In genomic region chr14:103529383-103530365, GRCh38 we compare ENCODE assay signal across 8 cellular contexts. TPM values are rescaled to one million over a fixed set of nuclear protein-coding genes. Genes with fewer than 3 reads are reported as not detected.
DNase-seq lines count a peak whose midpoint lies in the region; ATAC-seq, FAIRE-seq and TF ChIP-seq lines count a peak whose summit lies in the region.

No MANE protein-coding gene starts in this region.

- CTCF ChIA-PET in activated CD4-positive, alpha-beta T cell treated with anti-CD3 and anti-CD28 coated beads for 36 hours (lab: Charles Lee): interaction anchor here (1.3 to 2.6 kb wide), 4 partner anchors 9 to 32 kb away, joined by 3 to 10 read pairs (median 6); partner anchors contain the start of gene BAG5

- H3K27me3 ChIP-seq in testis: no peaks in the 10 kb centered on the region

- H3K4me3 ChIP-seq in kidney (ENCODE audit: low read length in 2 of 2) (peak overlapping the region; percentile 55 to 91), testis (peak overlapping the region; percentile 80 to 88)

- TF ChIP-seq POLR2A in testis (IDR thresholded peaks at IDR 0.05): no peak

- no peaks in the 10 kb centered on the region for H3K36me3 ChIP-seq in kidney (ENCODE audit: control insufficient read depth in 1 of 2, insufficient read depth in 2 of 2, low read length in 2 of 2)
- H3K36me3 ChIP-seq in testis (ENCODE audit: low read depth, missing control alignments): no peaks in the 10 kb centered on the region

- peak overlapping the region; percentile 15 to 69 for H3K9ac ChIP-seq in kidney (ENCODE audit: low read length in 2 of 2)

- WGBS in testis, 2 donors: 39 to 41% methylated on average over 9 to 42 of the region's 42 CpGs

- H3K9me3 Mint-ChIP-seq in activated CD4-positive, alpha-beta T cell treated with anti-CD3 and anti-CD28 coated beads for 36 hours (ENCODE audit: low read depth): no peaks in the 10 kb centered on the region
- no peaks in the 10 kb centered on the region for H3K9me3 Mint-ChIP-seq in activated naive CD8-positive, alpha-beta T cell (ENCODE audit: low read depth)

- FAIRE-seq in kidney (lab: Jason Lieb, UNC): no peak

- no peaks in the 10 kb centered on the region for H3K9me3 ChIP-seq in kidney (ENCODE audit: control insufficient read depth in 1 of 2, low read length in 2 of 2)
- H3K9me3 ChIP-seq in testis: no peaks in the 10 kb centered on the region

- H3K27ac ChIP-seq in kidney (ENCODE audit: low read depth in 2 of 2, low read length in 2 of 2): peak overlapping the region; percentile 74 to 95
- peak overlapping the region in 1 of 2 donors; percentile 97 for H3K27ac ChIP-seq in testis

- H3K4me3 Mint-ChIP-seq in activated CD4-positive, alpha-beta T cell treated with anti-CD3 and anti-CD28 coated beads for 36 hours: peak overlapping the region; percentile 96
- peak overlapping the region; percentile 94 for H3K4me3 Mint-ChIP-seq in activated naive CD8-positive, alpha-beta T cell

- no peak for TF ChIP-seq CTCF in kidney (IDR thresholded peaks at IDR 0.05; ENCODE audit: borderline replicate concordance, extremely low read depth, insufficient read depth)
- TF ChIP-seq CTCF in testis (IDR thresholded peaks at IDR 0.05): no peak

- peaks cover 11% of the 10 kb centered on the region for H3K36me3 Mint-ChIP-seq in activated CD4-positive, alpha-beta T cell treated with anti-CD3 and anti-CD28 coated beads for 36 hours (ENCODE audit: low read depth)
- H3K36me3 Mint-ChIP-seq in activated naive CD8-positive, alpha-beta T cell: no peaks in the 10 kb centered on the region

- H3K27ac Mint-ChIP-seq in activated CD4-positive, alpha-beta T cell treated with anti-CD3 and anti-CD28 coated beads for 36 hours: peak overlapping the region; percentile 94
- peak overlapping the region; percentile 96 for H3K27ac Mint-ChIP-seq in activated naive CD8-positive, alpha-beta T cell

- H3K27me3 Mint-ChIP-seq in activated CD4-positive, alpha-beta T cell treated with anti-CD3 and anti-CD28 coated beads for 36 hours: no peaks in the 10 kb centered on the region
- no peaks in the 10 kb centered on the region for H3K27me3 Mint-ChIP-seq in activated naive CD8-positive, alpha-beta T cell

- H3K4me1 ChIP-seq in kidney (ENCODE audit: control insufficient read depth in 1 of 2, insufficient read depth in 1 of 2, low read depth in 1 of 2, low read length in 2 of 2): peaks cover 30 to 43% of the 10 kb centered on the region in 2 donors
- H3K4me1 ChIP-seq in testis: peaks cover 65% of the 10 kb centered on the region

- peaks cover 33% of the 10 kb centered on the region for H3K4me1 Mint-ChIP-seq in activated CD4-positive, alpha-beta T cell treated with anti-CD3 and anti-CD28 coated beads for 36 hours
- peaks cover 31% of the 10 kb centered on the region for H3K4me1 Mint-ChIP-seq in activated naive CD8-positive, alpha-beta T cell (ENCODE audit: low read depth)

- intact Hi-C loops in activated CD4-positive, alpha-beta T cell treated with anti-CD3 and anti-CD28 coated beads for 36 hours (cut with DNase I, micrococcal nuclease): loop anchor here (1.0 to 10.0 kb wide), 6 partner anchors 33 to 455 kb away; partner anchors contain the start of genes BAG5 (in 2 of the 2), COA8 (in 2 of the 2), EIF5 (in 1 of the 2) and KLC1 (in 1 of the 2)
- intact Hi-C loops in kidney (cut with DNase I) (no loop called here), testis (cut with DNase I; ENCODE audit: low total_unique reads) (no loop called here)

- DNase-seq in activated CD4-positive, alpha-beta T cell treated with anti-CD3 and anti-CD28 coated beads for 36 hours: no peak
- DNase-seq in activated CD4-positive, alpha-beta T cell treated with anti-CD3 and anti-CD28 coated beads for 48 hours: no peak
- DNase-seq in kidney (peak; percentile 71), testis (no peak), NCI-H446 treated with DMSO at 0.1 percent for 48 hours (lab: John Stamatoyannopoulos, UW) (no peak), HuH-7 (ENCODE audit: low spot score) (no peak)
- no peak for DNase-seq in effector CD4-positive, alpha-beta T cell

- POLR2A ChIA-PET in activated CD4-positive, alpha-beta T cell treated with anti-CD3 and anti-CD28 coated beads for 36 hours (lab: Charles Lee): interaction anchor here (1.4 kb wide), 1 partner anchor 9 kb away, joined by 3 read pairs; no protein-coding TSS in a partner anchor

- ATAC-seq in activated CD4-positive, alpha-beta T cell treated with anti-CD3 and anti-CD28 coated beads for 36 hours: no peak

RNA-seq across cellular contexts. Expression of gene TRMT61A, which starts 0.7 kb away (rescaled TPM):
- total RNA-seq in activated CD4-positive, alpha-beta T cell treated with anti-CD3 and anti-CD28 coated beads for 36 hours: 1 to 10 TPM; 8.8 to 9.0 TPM
- total RNA-seq in kidney: 16.0 TPM
- 11.9 TPM for polyA plus RNA-seq in kidney (ENCODE audit: insufficient read depth, low read depth, low replicate concordance)
- 10 to 100 TPM; 19.1 to 29.8 TPM for total RNA-seq in testis
- polyA plus RNA-seq in testis (ENCODE audit: insufficient read depth, low read depth, low replicate concordance): 12.1 TPM

RNA-seq across cellular contexts. Expression of gene CKB, which starts 7.0 kb away (rescaled TPM):
- total RNA-seq in activated CD4-positive, alpha-beta T cell treated with anti-CD3 and anti-CD28 coated beads for 36 hours: 1 to 10 TPM; 3.4 to 4.0 TPM
- total RNA-seq in kidney (539 TPM), testis (1,000 to 10,000 TPM; 1,148 to 1,322 TPM)
- polyA plus RNA-seq in kidney (ENCODE audit: insufficient read depth, low read depth, low replicate concordance) (916 TPM), testis (ENCODE audit: insufficient read depth, low read depth, low replicate concordance) (504 TPM)

RNA-seq across cellular contexts. Expression of gene BAG5, which starts 32.8 kb away (rescaled TPM):
- total RNA-seq in activated CD4-positive, alpha-beta T cell treated with anti-CD3 and anti-CD28 coated beads for 36 hours: 10 to 100 TPM; 24.2 to 25.1 TPM
- total RNA-seq in kidney: 64.5 TPM
- polyA plus RNA-seq in kidney (ENCODE audit: insufficient read depth, low read depth, low replicate concordance): 17.1 TPM
- total RNA-seq in testis: 100 to 1,000 TPM in 1 of 2 donors, 10 to 100 TPM in 1; 63.4 to 124 TPM
- 202 TPM for polyA plus RNA-seq in testis (ENCODE audit: insufficient read depth, low read depth, low replicate concordance)

RNA-seq across cellular contexts. Expression of gene COA8, which starts 33.1 kb away (rescaled TPM):
- total RNA-seq in activated CD4-positive, alpha-beta T cell treated with anti-CD3 and anti-CD28 coated beads for 36 hours: 10 to 100 TPM; 39.6 to 41.7 TPM
- total RNA-seq in kidney (40.7 TPM), testis (10 to 100 TPM; 28.9 to 68.7 TPM)
- polyA plus RNA-seq in kidney (ENCODE audit: insufficient read depth, low read depth, low replicate concordance) (65.1 TPM), testis (ENCODE audit: insufficient read depth, low read depth, low replicate concordance) (152 TPM)

Comparison
In these comparisons a context has a peak if more than half of its experiments do, and no peak if none do; other contexts are left out.
1. RNA of gene CKB, which starts 7.0 kb away (total RNA-seq): 1,148 to 1,322 TPM in testis and 539 TPM in kidney (single experiment); 3.4 to 4.0 TPM in activated CD4-positive, alpha-beta T cell treated with anti-CD3 and anti-CD28 coated beads for 36 hours; every median in the first group is over 100 times any median in the second.
2. intact Hi-C loops: an anchor here in activated CD4-positive, alpha-beta T cell treated with anti-CD3 and anti-CD28 coated beads for 36 hours (1.0 to 10.0 kb wide); none called in kidney and testis.